ENCODE assay signal across 2 cellular contexts in genomic region chr18:23114171-23114881, GRCh38.
TF ChIP-seq lines count a peak whose summit lies in the region.

No MANE protein-coding gene starts in this region.

TF ChIP-seq in K562, 482 proteins besides CTCF, POLR2A, EP300 and RAD21:
- no peak for TF ChIP-seq SMARCA5 (IDR thresholded peaks at IDR 0.05)
- peak; percentile 50 for TF ChIP-seq CBX8 (IDR thresholded peaks at IDR 0.05; ENCODE audit: borderline replicate concordance, extremely low read depth, low read depth, low read length, poor library complexity, severe bottlenecking)
- TF ChIP-seq POLR3A (IDR thresholded peaks at IDR 0.05; ENCODE audit: borderline replicate concordance, extremely low read depth, insufficient read depth, insufficient read length): no peak

TF ChIP-seq in HepG2, 621 proteins besides CTCF, POLR2A, EP300 and RAD21:
- TF ChIP-seq ZFP36 (IDR thresholded peaks at IDR 0.05; ENCODE audit: borderline replicate concordance, low read depth, low read length, partially characterized antibody) (no peak), ZNF484 (CRISPR knock-in tag; IDR thresholded peaks at IDR 0.05; ENCODE audit: borderline replicate concordance, low read depth) (no peak), ZNF550 (CRISPR knock-in tag; IDR thresholded peaks at IDR 0.05; ENCODE audit: borderline replicate concordance) (no peak), ZNF101 (CRISPR knock-in tag; IDR thresholded peaks at IDR 0.05; ENCODE audit: borderline replicate concordance, low read depth) (no peak), SOX13 (IDR thresholded peaks at IDR 0.05) (no peak), SOX13 (CRISPR knock-in tag; conservative IDR thresholded peaks at IDR 0.05 in 1 of 2, IDR thresholded peaks at IDR 0.05 in 1 of 2) (0 out of 4 replicates have a peak, but pooled peaks of 1 of the 2 experiments have one; percentile 8), ZNF224 (CRISPR knock-in tag; IDR thresholded peaks at IDR 0.05) (no peak)
